Comparison of ENCODE assay signal across 18 cellular contexts in the genomic region with DNA sequence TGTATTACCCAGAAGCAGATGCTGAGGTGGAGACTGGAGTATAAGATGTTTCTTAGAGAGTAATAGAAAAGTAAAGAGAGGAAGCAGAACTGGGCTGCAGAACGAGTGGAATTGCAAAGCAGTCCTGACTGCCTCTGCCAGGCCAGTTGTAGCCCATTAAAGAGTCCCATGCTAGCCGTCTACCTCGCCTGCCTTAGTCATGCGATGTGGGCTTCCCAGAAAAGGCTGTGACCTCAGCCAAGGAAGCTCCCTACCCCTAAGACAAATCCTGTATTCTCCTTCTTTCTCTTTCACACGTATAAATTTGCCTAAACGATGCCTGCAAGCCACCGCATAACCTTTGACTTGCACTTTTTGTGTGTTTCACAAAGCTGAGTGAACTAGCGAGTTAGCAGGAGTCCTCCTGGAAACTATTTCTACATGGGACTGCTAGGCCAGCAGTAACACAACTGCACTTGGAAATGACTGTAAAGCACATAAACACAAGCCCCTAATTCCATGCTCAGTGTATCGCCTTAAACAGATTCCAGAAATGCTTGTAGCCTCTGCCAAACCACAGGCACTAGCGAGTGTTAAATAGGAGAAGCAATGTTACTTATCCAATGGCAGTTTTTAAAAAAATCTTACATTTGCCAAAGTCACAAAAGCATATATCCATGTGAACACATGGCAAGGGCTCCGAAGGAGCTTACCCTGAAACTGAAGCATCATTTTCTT. TPM values are rescaled to one million over a fixed set of nuclear protein-coding genes. Genes with fewer than 3 reads are reported as not detected.
A peak's percentile ranks its signal among the peaks of the same experiment; 100 is the strongest.
DNase-seq lines count a peak whose midpoint lies in the region; ATAC-seq, FAIRE-seq and TF ChIP-seq lines count a peak whose summit lies in the region.
"Had no signal": no experiment of that assay in that cellular context is flagged by ENCODE, and none has a peak within 500 bp of the region (broad histone marks: within the 10 kb centered on the region; RNA-seq: fewer than 3 reads in every experiment).

No MANE protein-coding gene starts in this region.

- H3K36me3 ChIP-seq in SK-N-MC (ENCODE audit: insufficient read depth, low read length): 0 out of 2 replicates have a peak, but pooled peaks cover 3% of the 10 kb centered on the region
- no peaks in the 10 kb centered on the region for H3K36me3 ChIP-seq in psoas muscle (ENCODE audit: insufficient read depth in 1 of 2, low read depth in 1 of 2)

- peaks cover 23% of the 10 kb centered on the region for H3K4me1 ChIP-seq in psoas muscle

- no peak for TF ChIP-seq POLR2A in H54 (IDR thresholded peaks at IDR 0.05; ENCODE audit: low read depth, low read length)

- H3K9me3 ChIP-seq in SK-N-MC (ENCODE audit: low read depth, low read length) (no peaks in the 10 kb centered on the region), psoas muscle (no peaks in the 10 kb centered on the region)

- H3K27ac ChIP-seq in SK-N-MC (peak overlapping the region; percentile 76), psoas muscle (peak overlapping the region; percentile 1)

- H3K4me3 ChIP-seq in SK-N-MC (no peak overlapping the region), fibroblast of the aortic adventitia (ENCODE audit: low read depth, low read length) (no peak overlapping the region), psoas muscle (no peak overlapping the region)

- DNase-seq in EL (peak; percentile 77), SK-N-MC (ENCODE audit: low read depth, low spot score) (no peak), fibroblast of the aortic adventitia (ENCODE audit: low read depth) (peak; percentile 70), psoas muscle (no peak), H54 (ENCODE audit: insufficient read length, low spot score) (no peak), T1000 (lab: John Stamatoyannopoulos, UW) (no peak)
- DNase-seq in activated naive CD4-positive, alpha-beta T cell treated with Interleukin-2 at 50 U/mL for 16 hours: no peak
- DNase-seq: activated CD4-positive, alpha-beta T cell treated with anti-CD3 and anti-CD28 coated beads, Interleukin-2, amount 10 ng/mL, durations not matched to agents 7 days and 5 days; activated effector memory CD4-positive, alpha-beta T cell treated with anti-CD3 and anti-CD28 coated beads, Interleukin-2, amount 50 U/mL, for 16 hours; C1 segment of cervical spinal cord; central memory CD4-positive, alpha-beta T cell; erythroblast; immature natural killer cell; KG1; naive thymus-derived CD8-positive, alpha-beta T cell; NCI-H1930; stimulated activated CD4-positive, alpha-beta T cell treated with anti-CD3 and anti-CD28 coated beads, Interleukin-15, amount 100 ng/mL, for 24 hours had no signal

- H3K27me3 ChIP-seq in psoas muscle (ENCODE audit: insufficient read depth in 3 of 3, low read length in 2 of 3): no peaks in the 10 kb centered on the region

- intact Hi-C loops in psoas muscle (cut with DNase I): no loop called here

- H3K9ac ChIP-seq in SK-N-MC (ENCODE audit: insufficient read length): no peak overlapping the region

- 58 to 78% (median 69%) methylated on average over 11 of the region's 11 CpGs for WGBS in psoas muscle, 3 donors

- FAIRE-seq in H54 (lab: Jason Lieb, UNC): no peak

- ATAC-seq in psoas muscle: no peak
- no peak for ATAC-seq in GM18873 (IDR thresholded peaks at IDR 0.05; ENCODE audit: low FRiP score, unreplicated experiment)
- ATAC-seq: naive thymus-derived CD8-positive, alpha-beta T cell had no signal

- TF ChIP-seq CTCF in fibroblast of the aortic adventitia (IDR thresholded peaks at IDR 0.05; ENCODE audit: insufficient read depth, low read length): no peak
- no peak for TF ChIP-seq CTCF in psoas muscle (IDR thresholded peaks at IDR 0.05)

RNA-seq across cellular contexts. Expression of a gene that starts 47.4 kb away (rescaled TPM):
- total RNA-seq in fibroblast of the aortic adventitia (ENCODE audit: low replicate concordance) (25.8 and 46.7 TPM in 2 replicates), psoas muscle (10 to 100 TPM in 2 of 4 donors, 1 to 10 TPM in 2; 5.1 to 13.7 (median 8.9) TPM)
- polyA plus RNA-seq in psoas muscle: 1 to 10 TPM; 3.8 to 8.0 (median 5.3) TPM

Comparison
In these comparisons a context has a peak if more than half of its experiments do, and no peak if none do; other contexts are left out.
1. DNase-seq: peak in EL (single experiment) and fibroblast of the aortic adventitia (single experiment); none in SK-N-MC (single experiment), psoas muscle (0 of 2), H54 (single experiment), T1000 (single experiment) and activated naive CD4-positive, alpha-beta T cell treated with Interleukin-2 at 50 U/mL for 16 hours (single experiment).